In the genomic region with DNA sequence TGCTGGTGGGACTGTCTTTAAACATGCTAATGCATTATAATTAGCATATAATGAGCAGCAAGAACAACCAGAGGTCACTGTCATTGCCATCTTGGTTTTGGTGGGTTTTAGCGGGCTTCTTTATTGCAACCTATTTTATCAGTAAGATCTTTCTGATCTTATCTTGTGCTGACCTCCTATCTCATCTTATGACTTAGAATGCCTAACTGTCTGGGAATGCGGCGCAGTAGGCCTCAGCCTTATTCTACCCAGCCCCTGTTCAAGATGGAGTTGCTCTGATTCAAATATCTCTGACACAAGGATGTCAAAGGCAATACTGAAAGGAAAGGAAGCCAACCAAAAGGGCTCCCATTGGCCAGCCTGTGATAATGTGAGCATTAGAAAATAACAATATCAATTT, we compare ENCODE assay signal across 20 cellular contexts. TPM values are rescaled to one million over a fixed set of nuclear protein-coding genes. Genes with fewer than 3 reads are reported as not detected.
DNase-seq lines count a peak whose midpoint lies in the region; ATAC-seq and TF ChIP-seq lines count a peak whose summit lies in the region.
"Had no signal": no experiment of that assay in that cellular context is flagged by ENCODE, and none has a peak within 500 bp of the region (broad histone marks: within the 10 kb centered on the region; RNA-seq: fewer than 3 reads in every experiment).

No MANE protein-coding gene starts in this region.

- ATAC-seq in WTC11 (peak; percentile 43), Right ventricle myocardium superior (ENCODE audit: poor library complexity) (no peak)
- ATAC-seq: K562 had no signal

- H3K4ac ChIP-seq in H9 (ENCODE audit: low read depth, low read length) (no peak overlapping the region), trophoblast cell (ENCODE audit: low read depth, low read length) (no peak overlapping the region)

- no peak overlapping the region for H4K91ac ChIP-seq in H9 (ENCODE audit: insufficient read length, low read depth, low read length)
- no peak overlapping the region for H4K91ac ChIP-seq in trophoblast cell (ENCODE audit: low read depth, low read length)

- no peaks in the 10 kb centered on the region for H3K27me3 ChIP-seq in H9 (ENCODE audit: insufficient read depth, low read length)
- H3K27me3 ChIP-seq in iPS-18a (ENCODE audit: control insufficient read depth, insufficient read depth, low read length), result no peaks in the 10 kb centered on the region
- no peaks in the 10 kb centered on the region for H3K27me3 ChIP-seq in trophoblast cell (ENCODE audit: insufficient read depth, low read length)
- H3K27me3 ChIP-seq: BLaER1 treated with 17β-estradiol and CSF1 and Interleukin-3, amounts not matched to agents 10 nM and 100 nM had no signal

- H3K27ac ChIP-seq in H9 (ENCODE audit: insufficient read length, low read depth, low read length), result peak overlapping the region; percentile 33
- peak overlapping the region; percentile 81 for H3K27ac ChIP-seq in iPS-18a (ENCODE audit: low read length)
- no peak overlapping the region for H3K27ac ChIP-seq in trophoblast cell (ENCODE audit: low read depth, low read length)
- H3K27ac ChIP-seq: BLaER1 treated with 17β-estradiol and CSF1 and Interleukin-3, amounts not matched to agents 10 nM and 100 nM; GM23248 had no signal

- H3K36me3 Mint-ChIP-seq in H9 (ENCODE audit: insufficient read depth in 1 of 3, low read depth in 3 of 3) (no peaks in the 10 kb centered on the region; a peak in 1 of 7 replicates), WTC11 (no peaks in the 10 kb centered on the region)
- H3K36me3 Mint-ChIP-seq: CD4-positive, CD25-positive, alpha-beta regulatory T cell; CD8-positive, alpha-beta memory T cell had no signal

- H4K5ac ChIP-seq in H9 (ENCODE audit: insufficient read length, low read depth, low read length), result no peak overlapping the region

- no peak overlapping the region for H3K9ac ChIP-seq in H9 (ENCODE audit: extremely low read depth, insufficient read length, low read length)
- H3K9ac ChIP-seq in iPS-18a (ENCODE audit: low read length), result peak overlapping the region; percentile 52
- H3K9ac ChIP-seq in trophoblast cell (ENCODE audit: low read length), result no peak overlapping the region
- H3K9ac ChIP-seq: BLaER1 treated with 17β-estradiol and CSF1 and Interleukin-3, amounts not matched to agents 10 nM and 100 nM; GM23248 had no signal

- intact Hi-C loops in Right ventricle myocardium superior (cut with DNase I), result no loop called here

- H2AK5ac ChIP-seq in H9 (ENCODE audit: insufficient read length, low read length) (no peak overlapping the region), trophoblast cell (ENCODE audit: low read length) (no peak overlapping the region)

- H2BK12ac ChIP-seq in H9 (ENCODE audit: insufficient read length, low read depth, low read length) (no peak overlapping the region), trophoblast cell (ENCODE audit: low read length) (no peak overlapping the region)

- H2BK5ac ChIP-seq in H9 (ENCODE audit: insufficient read length, low read length), result no peak overlapping the region
- H2BK5ac ChIP-seq in trophoblast cell (ENCODE audit: low read depth, low read length, poor library complexity), result no peak overlapping the region

- POLR2A ChIA-PET in WTC11 (lab: Charles Lee), result no interaction called here

- no peak overlapping the region for H2AFZ ChIP-seq in H9 (ENCODE audit: low read length)
- no peak overlapping the region for H2AFZ ChIP-seq in trophoblast cell (ENCODE audit: insufficient read depth, low read length, poor library complexity)
- H2AFZ ChIP-seq: GM23248 had no signal

- H3K23ac ChIP-seq in H9 (ENCODE audit: insufficient read length, low read depth, low read length) (no peak overlapping the region), trophoblast cell (ENCODE audit: low read length) (no peak overlapping the region)

- DNase-seq in H9 (peak; percentile 57), WTC11 (ENCODE audit: low spot score) (no peak), trophoblast cell (peak; percentile 75 to 83), RKO (ENCODE audit: low spot score) (no peak), Right ventricle myocardium superior (no peak), HuH-7.5 (ENCODE audit: low spot score) (no peak)
- DNase-seq: CD4-positive, CD25-positive, alpha-beta regulatory T cell; CD8-positive, alpha-beta memory T cell; COR-L47; DMS 273 treated with DMSO at 0.1 percent for 48 hours; DMS53; DND-41; EL; GM23248; H7; IMR-90 had no signal

- no peak overlapping the region for H2BK120ac ChIP-seq in H9 (ENCODE audit: low read depth, low read length, poor library complexity, severe bottlenecking)
- H2BK120ac ChIP-seq in trophoblast cell (ENCODE audit: insufficient read depth, low read length, poor library complexity), result no peak overlapping the region

- H3K79me1 ChIP-seq in H9 (ENCODE audit: insufficient read depth, low read depth, low read length, poor library complexity, severe bottlenecking), result no peaks in the 10 kb centered on the region
- H3K79me1 ChIP-seq in trophoblast cell (ENCODE audit: low read length), result peaks cover 2% of the 10 kb centered on the region

- H4K8ac ChIP-seq in H9 (replicated peaks; ENCODE audit: insufficient read length, low read depth, low read length) (no peak overlapping the region), trophoblast cell (ENCODE audit: low read depth, low read length) (no peak overlapping the region)

- H2BK15ac ChIP-seq in H9 (ENCODE audit: low read depth, low read length), result no peak overlapping the region

- H3K14ac ChIP-seq in H9 (ENCODE audit: insufficient read depth, low read length), result no peak overlapping the region
- H3K14ac ChIP-seq in trophoblast cell (ENCODE audit: low read length), result no peak overlapping the region

- H3K4me1 Mint-ChIP-seq in H9, result peaks cover 48 to 52% of the 10 kb centered on the region in 2 experiments
- peaks cover 62% of the 10 kb centered on the region for H3K4me1 Mint-ChIP-seq in WTC11

- no peaks in the 10 kb centered on the region for H3K23me2 ChIP-seq in H9 (ENCODE audit: insufficient read length, low read depth, low read length, poor library complexity, severe bottlenecking)

- H2BK20ac ChIP-seq in H9 (ENCODE audit: low read depth, low read length, poor library complexity, severe bottlenecking), result no peak overlapping the region

- no CpG with 5 or more reads among the region's 3 CpGs for WGBS in H9 (ENCODE audit: extremely low coverage, insufficient read length, low lambda C conversion rate)
- WGBS in trophoblast cell (ENCODE audit: extremely low coverage, insufficient coverage, insufficient read length), result no CpG with 5 or more reads among the region's 3 CpGs

- H3K36me3 ChIP-seq in iPS-18a (ENCODE audit: control insufficient read depth, low read depth, low read length) (no peaks in the 10 kb centered on the region), trophoblast cell (ENCODE audit: control insufficient read depth in 1 of 2, insufficient read depth in 2 of 2, low read length in 2 of 2) (no peaks in the 10 kb centered on the region)
- H3K36me3 ChIP-seq: BLaER1 treated with 17β-estradiol and CSF1 and Interleukin-3, amounts not matched to agents 10 nM and 100 nM had no signal

- TF ChIP-seq CTCF in H9 (conservative IDR thresholded peaks at IDR 0.05), result no peak
- TF ChIP-seq CTCF in WTC11 (IDR thresholded peaks at IDR 0.05), result no peak

- peaks cover 21% of the 10 kb centered on the region for H3K27me3 Mint-ChIP-seq in H9 (ENCODE audit: low read depth)
- peaks cover 97% of the 10 kb centered on the region for H3K27me3 Mint-ChIP-seq in WTC11 (ENCODE audit: low read depth)

- H3T11ph ChIP-seq in H9 (ENCODE audit: low read length), result no peak overlapping the region

- H3K4me1 ChIP-seq in H9 (ENCODE audit: insufficient read depth, low read length) (peaks cover 19% of the 10 kb centered on the region; the same call in 1 of the 2 replicates), iPS-18a (ENCODE audit: control insufficient read depth, low read depth, low read length) (peaks cover 44% of the 10 kb centered on the region), trophoblast cell (ENCODE audit: control insufficient read depth in 1 of 2, insufficient read depth in 2 of 2, low read length in 2 of 2) (peaks cover 7 to 20% of the 10 kb centered on the region in 2 experiments)

- no peak overlapping the region for H4K12ac ChIP-seq in trophoblast cell (ENCODE audit: low read depth, low read length)

- no peaks in the 10 kb centered on the region for H3K79me2 ChIP-seq in H9 (ENCODE audit: insufficient read depth, low read length)
- no peaks in the 10 kb centered on the region for H3K79me2 ChIP-seq in trophoblast cell (ENCODE audit: control insufficient read depth, insufficient read depth, low read length, poor library complexity)

- H3K4me3 Mint-ChIP-seq in H9 (no peak overlapping the region), WTC11 (no peak overlapping the region)
- H3K4me3 Mint-ChIP-seq: B cell; CD4-positive, CD25-positive, alpha-beta regulatory T cell; CD8-positive, alpha-beta memory T cell had no signal

- H3K56ac ChIP-seq in H9 (ENCODE audit: insufficient read length, low read depth, low read length), result no peak overlapping the region

- H3K27ac Mint-ChIP-seq in H9, result peak overlapping the region in 2 of 3 experiments; percentile 41 to 52; a peak in 4 of 7 replicates
- no peak overlapping the region for H3K27ac Mint-ChIP-seq in WTC11
- H3K27ac Mint-ChIP-seq: B cell; CD8-positive, alpha-beta memory T cell had no signal

- CTCF ChIA-PET in WTC11 (lab: Charles Lee), result no interaction called here

- peak overlapping the region; percentile 37 for H3K4me3 ChIP-seq in iPS-18a (ENCODE audit: low read length)
- H3K4me3 ChIP-seq in trophoblast cell (ENCODE audit: low read depth, low read length), result no peak overlapping the region
- H3K4me3 ChIP-seq: BLaER1 treated with 17β-estradiol and CSF1 and Interleukin-3, amounts not matched to agents 10 nM and 100 nM; GM23248; K562 had no signal

- peaks cover 0 to 4% of the 10 kb centered on the region in 2 experiments; a peak in 2 of 5 replicates for H3K9me3 Mint-ChIP-seq in H9
- no peaks in the 10 kb centered on the region; the same call in 1 of the 2 replicates for H3K9me3 Mint-ChIP-seq in WTC11
- H3K9me3 Mint-ChIP-seq: CD4-positive, CD25-positive, alpha-beta regulatory T cell; CD8-positive, alpha-beta memory T cell had no signal

- no peaks in the 10 kb centered on the region for H4K20me1 ChIP-seq in H9 (ENCODE audit: control insufficient read depth, insufficient read depth, insufficient read length)
- H4K20me1 ChIP-seq: BLaER1 treated with 17β-estradiol and CSF1 and Interleukin-3, amounts not matched to agents 10 nM and 100 nM had no signal

- no peaks in the 10 kb centered on the region for H3K9me3 ChIP-seq in H9 (ENCODE audit: control insufficient read depth, low read depth, low read length)
- no peaks in the 10 kb centered on the region for H3K9me3 ChIP-seq in iPS-18a (ENCODE audit: control insufficient read depth, low read depth, low read length)
- H3K9me3 ChIP-seq in trophoblast cell (ENCODE audit: insufficient read depth, low read depth, low read length), result no peaks in the 10 kb centered on the region

- H3K4me2 ChIP-seq in H9 (ENCODE audit: insufficient read depth, insufficient read length, low read length) (peak overlapping the region; percentile 33), trophoblast cell (ENCODE audit: low read length) (no peak overlapping the region)
- H3K4me2 ChIP-seq: BLaER1 treated with 17β-estradiol and CSF1 and Interleukin-3, amounts not matched to agents 10 nM and 100 nM had no signal

- H3K18ac ChIP-seq in H9 (ENCODE audit: insufficient read length, low read depth, low read length) (no peak overlapping the region), trophoblast cell (ENCODE audit: low read length) (no peak overlapping the region)

RNA-seq across cellular contexts. Expression of a gene that starts 29.8 kb away (rescaled TPM):
- total RNA-seq in H9 (2021), result 73.3 and 86.2 TPM in 2 replicates
- total RNA-seq in WTC11 (2021), result 68.0 to 97.6 TPM (median 71.2 TPM) in 3 replicates
- polyA plus RNA-seq in trophoblast cell (2013), result 101 and 113 TPM in 2 replicates
- total RNA-seq in Right ventricle myocardium superior, result 57.9 TPM

Comparison
In these comparisons a context has a peak if more than half of its experiments do, and no peak if none do; other contexts are left out.
1. DNase-seq: peak in H9 (single experiment) and trophoblast cell (2 of 2); none in WTC11 (single experiment), RKO (single experiment), Right ventricle myocardium superior (single experiment) and HuH-7.5 (single experiment).